8 cellular contexts compared by ENCODE assay signal in genomic region chr5:153352685-153353219, GRCh38.
A peak's percentile ranks its signal among the peaks of the same experiment; 100 is the strongest.
DNase-seq lines count a peak whose midpoint lies in the region; ATAC-seq and TF ChIP-seq lines count a peak whose summit lies in the region.

No MANE protein-coding gene starts in this region.

- POLR2A ChIA-PET in naive thymus-derived CD4-positive, alpha-beta T cell (lab: Charles Lee): no interaction called here

- H3K4me3 Mint-ChIP-seq in T-helper 2 cell treated with Interferon-gamma antibody and Interleukin-4, amounts not matched to agents 5 μg/mL and 100 μg/mL, for 36 hours: peak overlapping the region; percentile 65
- H3K4me3 Mint-ChIP-seq in naive thymus-derived CD4-positive, alpha-beta T cell: peak overlapping the region; percentile 46 to 84 (median 66)

- ATAC-seq in GM18520 (IDR thresholded peaks at IDR 0.05; ENCODE audit: unreplicated experiment): peak; percentile 38
- peak; percentile 73 for ATAC-seq in HG02852 (IDR thresholded peaks at IDR 0.05; ENCODE audit: unreplicated experiment)
- peak; percentile 75 for ATAC-seq in naive thymus-derived CD4-positive, alpha-beta T cell

- no peak overlapping the region for H3K27ac ChIP-seq in naive thymus-derived CD4-positive, alpha-beta T cell (ENCODE audit: low read depth, low read length)
- H3K27ac ChIP-seq in tibial artery: no peak overlapping the region

- H3K4me1 ChIP-seq in naive thymus-derived CD4-positive, alpha-beta T cell (ENCODE audit: control insufficient read depth in 2 of 2, insufficient read depth in 2 of 2, low read length in 2 of 2): no peaks in the 10 kb centered on the region
- peaks cover 0 to 4% (median 0%) of the 10 kb centered on the region in 4 donors for H3K4me1 ChIP-seq in tibial artery

- peaks cover 14% of the 10 kb centered on the region for H3K27me3 Mint-ChIP-seq in T-helper 2 cell treated with Interferon-gamma antibody and Interleukin-4, amounts not matched to agents 5 μg/mL and 100 μg/mL, for 36 hours (ENCODE audit: low read depth)
- peaks cover 4 to 31% (median 7%) of the 10 kb centered on the region in 5 donors for H3K27me3 Mint-ChIP-seq in naive thymus-derived CD4-positive, alpha-beta T cell

- CTCF ChIA-PET in naive thymus-derived CD4-positive, alpha-beta T cell (lab: Charles Lee): no interaction called here

- H3K27me3 ChIP-seq in naive thymus-derived CD4-positive, alpha-beta T cell (ENCODE audit: control insufficient read depth in 2 of 2, insufficient read depth in 2 of 2, low read length in 2 of 2): no peaks in the 10 kb centered on the region
- no peaks in the 10 kb centered on the region for H3K27me3 ChIP-seq in tibial artery

- H3K9me3 Mint-ChIP-seq in T-helper 2 cell treated with Interferon-gamma antibody and Interleukin-4, amounts not matched to agents 5 μg/mL and 100 μg/mL, for 36 hours: peaks cover 6% of the 10 kb centered on the region
- peaks cover 0 to 11% (median 2%) of the 10 kb centered on the region in 11 donors for H3K9me3 Mint-ChIP-seq in naive thymus-derived CD4-positive, alpha-beta T cell

- no peaks in the 10 kb centered on the region for H3K9me3 ChIP-seq in naive thymus-derived CD4-positive, alpha-beta T cell (ENCODE audit: control insufficient read depth in 2 of 3, low read length in 3 of 3)
- no peaks in the 10 kb centered on the region for H3K9me3 ChIP-seq in tibial artery

- peak overlapping the region; percentile 38 for H3K27ac Mint-ChIP-seq in T-helper 2 cell treated with Interferon-gamma antibody and Interleukin-4, amounts not matched to agents 5 μg/mL and 100 μg/mL, for 36 hours
- peak overlapping the region in 4 of 9 donors; percentile 20 to 61 (median 45) for H3K27ac Mint-ChIP-seq in naive thymus-derived CD4-positive, alpha-beta T cell

- H3K36me3 Mint-ChIP-seq in T-helper 2 cell treated with Interferon-gamma antibody and Interleukin-4, amounts not matched to agents 5 μg/mL and 100 μg/mL, for 36 hours (ENCODE audit: low read depth): no peaks in the 10 kb centered on the region
- H3K36me3 Mint-ChIP-seq in naive thymus-derived CD4-positive, alpha-beta T cell: peaks cover 0 to 10% (median 0%) of the 10 kb centered on the region in 5 donors

- H3K4me3 ChIP-seq in naive thymus-derived CD4-positive, alpha-beta T cell (ENCODE audit: low read length): peak overlapping the region; percentile 44
- H3K4me3 ChIP-seq in tibial artery: no peak overlapping the region

- intact Hi-C loops in naive thymus-derived CD4-positive, alpha-beta T cell (cut with micrococcal nuclease): no loop called here
- intact Hi-C loops in tibial artery (cut with DNase I; ENCODE audit: low total_unique reads): no loop called here

- peaks cover 16% of the 10 kb centered on the region for H3K4me1 Mint-ChIP-seq in T-helper 2 cell treated with Interferon-gamma antibody and Interleukin-4, amounts not matched to agents 5 μg/mL and 100 μg/mL, for 36 hours (ENCODE audit: low read depth)
- peaks cover 0 to 18% (median 6%) of the 10 kb centered on the region in 7 donors for H3K4me1 Mint-ChIP-seq in naive thymus-derived CD4-positive, alpha-beta T cell

- no peaks in the 10 kb centered on the region for H3K36me3 ChIP-seq in naive thymus-derived CD4-positive, alpha-beta T cell (ENCODE audit: control insufficient read depth in 2 of 3, insufficient read depth in 3 of 3, low read length in 3 of 3)
- no peaks in the 10 kb centered on the region for H3K36me3 ChIP-seq in tibial artery

- peak; percentile 32 for DNase-seq in T-helper 2 cell treated with Interferon-gamma antibody and Interleukin-4, amounts not matched to agents 5 μg/mL and 100 μg/mL, for 36 hours (ENCODE audit: low spot score)
- peak in 1 of 9 donors; percentile 37 for DNase-seq in naive thymus-derived CD4-positive, alpha-beta T cell
- DNase-seq in tibial artery: no peak
- no peak for DNase-seq in NCI-H524 (lab: John Stamatoyannopoulos, UW)
- DNase-seq in NCI-H82 treated with DMSO at 0.1 percent for 48 hours (lab: John Stamatoyannopoulos, UW; ENCODE audit: unreplicated experiment): no peak
- DNase-seq in foreskin melanocyte: no peak

- TF ChIP-seq CTCF in tibial artery (IDR thresholded peaks at IDR 0.05): no peak
